In genomic region chr22:21457023-21457787, GRCh38 we compare ENCODE assay signal across 14 cellular contexts. TPM values are rescaled to one million over a fixed set of nuclear protein-coding genes. Genes with fewer than 3 reads are reported as not detected.
DNase-seq lines count a peak whose midpoint lies in the region; ATAC-seq and TF ChIP-seq lines count a peak whose summit lies in the region.
"Had no signal": no experiment of that assay in that cellular context is flagged by ENCODE, and none has a peak within 500 bp of the region (broad histone marks: within the 10 kb centered on the region; RNA-seq: fewer than 3 reads in every experiment).

No MANE protein-coding gene starts in this region.

- no peak overlapping the region for H2BK15ac ChIP-seq in neuronal stem cell (ENCODE audit: low read length)

- no TSS peak for BruUV-seq in PC-3 (replicated peaks; lab: Mats Ljungman, UMichigan)

- peaks cover 8% of the 10 kb centered on the region for H3K4me1 Mint-ChIP-seq in glutamatergic neuron (ENCODE audit: low read depth, unreplicated experiment)
- H3K4me1 Mint-ChIP-seq: T-cell had no signal

- peak; percentile 93 for ATAC-seq in PC-3
- ATAC-seq: T-cell had no signal

- 0 out of 2 replicates have a peak overlapping the region, but pooled peaks have one; percentile 28 for H3K9ac ChIP-seq in PC-3 (ENCODE audit: low read length)
- peak overlapping the region; percentile 9 for H3K9ac ChIP-seq in neuronal stem cell (ENCODE audit: low read depth, low read length, poor library complexity)

- no peak overlapping the region for H3K4ac ChIP-seq in neuronal stem cell (ENCODE audit: low read length)

- peak overlapping the region; percentile 42 for H3K18ac ChIP-seq in neuronal stem cell (ENCODE audit: low read length)

- no peaks in the 10 kb centered on the region for H3K36me3 Mint-ChIP-seq in glutamatergic neuron (ENCODE audit: unreplicated experiment)
- H3K36me3 Mint-ChIP-seq: T-cell had no signal

- peaks cover 4% of the 10 kb centered on the region for H3K27me3 Mint-ChIP-seq in glutamatergic neuron (ENCODE audit: unreplicated experiment)
- H3K27me3 Mint-ChIP-seq: T-cell had no signal

- H3K14ac ChIP-seq in neuronal stem cell (ENCODE audit: low read length) = no peak overlapping the region

- peak; percentile 50 for DNase-seq in ELR (ENCODE audit: low read depth)
- DNase-seq in PC-3 = peak; percentile 85
- no peak for DNase-seq in glutamatergic neuron
- no peak for DNase-seq in neuronal stem cell (ENCODE audit: low spot score)
- no peak for DNase-seq in NCI-H1930 (lab: John Stamatoyannopoulos, UW)
- DNase-seq in NCI-H2029 (lab: John Stamatoyannopoulos, UW) = no peak
- no peak for DNase-seq in NCI-H1105 (lab: John Stamatoyannopoulos, UW)
- no peak for DNase-seq in MG63
- DNase-seq: activated CD4-positive, alpha-beta T cell treated with anti-CD3 and anti-CD28 coated beads for 4 hours; C1 segment of cervical spinal cord; effector memory CD4-positive, alpha-beta T cell; stimulated activated CD4-positive, alpha-beta T cell treated with anti-CD3 and anti-CD28 coated beads, Interleukin-2, amount 100 ng/mL, for 48 hours; T-cell had no signal

- H3K4me1 ChIP-seq in PC-3 (ENCODE audit: insufficient read depth, low read length) = peaks cover 14% of the 10 kb centered on the region
- H3K4me1 ChIP-seq in neuronal stem cell (ENCODE audit: control insufficient read depth in 2 of 2, insufficient read depth in 1 of 2, low read depth in 1 of 2, low read length in 2 of 2) = peaks cover 4 to 7% of the 10 kb centered on the region in 2 donors

- POLR2A ChIA-PET in PC-3 (lab: Charles Lee; ENCODE audit: unreplicated experiment) = no interaction called here

- CTCF ChIA-PET in PC-3 (lab: Charles Lee) = interaction anchor here (0.5 kb wide), 2 partner anchors 125 to 173 kb away, joined by 3 read pairs; no protein-coding TSS in a partner anchor

- H3K4me3 ChIP-seq in PC-3 (ENCODE audit: low read length) (peak overlapping the region; percentile 52), neuronal stem cell (ENCODE audit: low read length in 2 of 2) (no peak overlapping the region), MG63 (no peak overlapping the region)

- intact Hi-C loops in PC-3 (cut with micrococcal nuclease) = no loop called here

- H4K8ac ChIP-seq in neuronal stem cell (ENCODE audit: low read depth, low read length) = no peak overlapping the region

- no peak overlapping the region for H3K4me3 Mint-ChIP-seq in glutamatergic neuron (ENCODE audit: unreplicated experiment)
- H3K4me3 Mint-ChIP-seq: T-cell had no signal

- H3K9me2 ChIP-seq in PC-3 (replicated peaks; ENCODE audit: low read length) = no peaks in the 10 kb centered on the region

- H3K79me1 ChIP-seq in neuronal stem cell (ENCODE audit: low read depth, low read length) = no peaks in the 10 kb centered on the region

- H4K20me1 ChIP-seq in PC-3 (ENCODE audit: low read length) = no peaks in the 10 kb centered on the region

- no peak overlapping the region for H2BK120ac ChIP-seq in neuronal stem cell (ENCODE audit: low read depth, low read length)

- H3K79me2 ChIP-seq in PC-3 (ENCODE audit: low read length) = no peaks in the 10 kb centered on the region

- H3K27me3 ChIP-seq in PC-3 (ENCODE audit: low read length) (no peaks in the 10 kb centered on the region), neuronal stem cell (ENCODE audit: control insufficient read depth in 3 of 3, insufficient read depth in 3 of 3, low read depth in 1 of 3, low read length in 3 of 3) (no peaks in the 10 kb centered on the region), MG63 (no peaks in the 10 kb centered on the region)

- H3K27ac Mint-ChIP-seq in glutamatergic neuron (ENCODE audit: unreplicated experiment) = peak overlapping the region; percentile 78
- H3K27ac Mint-ChIP-seq: activated T-helper 2 cell treated with anti-CD3 and anti-CD28 coated beads, Interferon-gamma antibody, Interleukin-2, Interleukin-4, amounts not matched to agents 10 μg/mL and 5 μg/mL and 100 μg/mL, durations not matched to agents 14 hours and 24 hours and 36 hours; T-cell had no signal

- no peaks in the 10 kb centered on the region for H3K36me3 ChIP-seq in PC-3 (ENCODE audit: low read depth, low read length)
- H3K36me3 ChIP-seq in neuronal stem cell (replicated peaks in 1 of 2; ENCODE audit: control insufficient read depth in 2 of 2, insufficient read depth in 2 of 2, low read length in 2 of 2) = no peaks in the 10 kb centered on the region
- H3K36me3 ChIP-seq in MG63 = no peaks in the 10 kb centered on the region

- no peak overlapping the region for H2BK5ac ChIP-seq in neuronal stem cell (ENCODE audit: low read length)

- no CpG with 5 or more reads among the region's 19 CpGs for WGBS in neuronal stem cell (ENCODE audit: extremely low coverage in 2 of 2, insufficient read length in 2 of 2, insufficient replicate concordance in 1 of 2), 2 donors

- no peak overlapping the region for H3K23ac ChIP-seq in neuronal stem cell (ENCODE audit: low read depth, low read length, poor library complexity)

- no peak overlapping the region for H2AK5ac ChIP-seq in neuronal stem cell (ENCODE audit: low read depth, low read length)

- peak overlapping the region; percentile 74 for H2AFZ ChIP-seq in PC-3 (ENCODE audit: low read length)
- H2AFZ ChIP-seq in neuronal stem cell (ENCODE audit: low read length) = no peak overlapping the region

- peaks cover under 1% of the 10 kb centered on the region for H3K9me3 Mint-ChIP-seq in glutamatergic neuron (ENCODE audit: unreplicated experiment)
- H3K9me3 Mint-ChIP-seq: activated T-helper 2 cell treated with anti-CD3 and anti-CD28 coated beads, Interferon-gamma antibody, Interleukin-2, Interleukin-4, amounts not matched to agents 10 μg/mL and 5 μg/mL and 100 μg/mL, durations not matched to agents 14 hours and 24 hours and 36 hours; T-cell had no signal

- H3K9me3 ChIP-seq in PC-3 (ENCODE audit: low read length) = no peaks in the 10 kb centered on the region
- no peaks in the 10 kb centered on the region for H3K9me3 ChIP-seq in neuronal stem cell (replicated peaks in 1 of 2; ENCODE audit: control insufficient read depth in 2 of 2, insufficient read depth in 1 of 2, low read depth in 1 of 2, low read length in 2 of 2)
- no peaks in the 10 kb centered on the region for H3K9me3 ChIP-seq in MG63

- TF ChIP-seq CTCF in PC-3 (conservative IDR thresholded peaks at IDR 0.05; ENCODE audit: low read depth, low read length) (no peak), glutamatergic neuron (IDR thresholded peaks at IDR 0.05; ENCODE audit: partially characterized antibody, unreplicated experiment) (no peak)

- no peak overlapping the region for H4K91ac ChIP-seq in neuronal stem cell (ENCODE audit: low read depth, low read length, poor library complexity)

- H3K27ac ChIP-seq in PC-3 (ENCODE audit: low read length) = peak overlapping the region; percentile 91
- no peak overlapping the region for H3K27ac ChIP-seq in neuronal stem cell (replicated peaks; ENCODE audit: low read length)

- H3K4me2 ChIP-seq in PC-3 (ENCODE audit: low read length) = peak overlapping the region; percentile 87
- H3K4me2 ChIP-seq in neuronal stem cell (ENCODE audit: insufficient read depth, low read length, poor library complexity, severe bottlenecking) = no peak overlapping the region

- H2BK12ac ChIP-seq in neuronal stem cell (ENCODE audit: low read length) = no peak overlapping the region

- no peaks in the 10 kb centered on the region for H3F3A ChIP-seq in PC-3 (ENCODE audit: low read length, unreplicated experiment)

RNA-seq across cellular contexts. Expression of gene TMEM191C, which starts 10.0 kb away (rescaled TPM):
- total RNA-seq in PC-3 (2014; rRNA removed) = 6.4 and 6.7 TPM in 2 replicates
- 11.5 TPM for total RNA-seq in glutamatergic neuron (ENCODE audit: unreplicated experiment)
- polyA plus RNA-seq in neuronal stem cell (2013, experiment 1 of 2) = 0.98 TPM
- polyA plus RNA-seq in neuronal stem cell (2013, experiment 2 of 2) = 1.1 TPM
- total RNA-seq in MG63 (2014; rRNA removed; shearing (Covaris generic); ENCODE audit: low replicate concordance) = 0.30 TPM in 1 of 2 replicates, not detected in the other

RNA-seq across cellular contexts. Expression of gene HIC2, which starts 40.0 kb away (rescaled TPM):
- total RNA-seq in PC-3 (2014; rRNA removed) (3.5 and 4.8 TPM in 2 replicates), glutamatergic neuron (ENCODE audit: unreplicated experiment) (60.7 TPM)
- 17.8 TPM for polyA plus RNA-seq in neuronal stem cell (2013, experiment 1 of 2)
- 18.7 TPM for polyA plus RNA-seq in neuronal stem cell (2013, experiment 2 of 2)
- 0.99 and 1.2 TPM in 2 replicates for total RNA-seq in MG63 (2014; rRNA removed; shearing (Covaris generic); ENCODE audit: low replicate concordance)

Comparison
In these comparisons a context has a peak if more than half of its experiments do, and no peak if none do; other contexts are left out.
1. DNase-seq: peak in ELR (single experiment) and PC-3 (single experiment); none in glutamatergic neuron (single experiment), neuronal stem cell (single experiment), NCI-H1930 (0 of 2), NCI-H2029 (single experiment), NCI-H1105 (single experiment) and MG63 (single experiment).
2. RNA of gene HIC2, which starts 40.0 kb away (total RNA-seq): 60.7 TPM in glutamatergic neuron (single experiment); 3.5 to 4.8 TPM in PC-3 and 0.99 to 1.2 TPM in MG63; every median in the first group is over 10 times any median in the second.